ENCODE assay signal across 20 cellular contexts in genomic region chr6:5287966-5288297, GRCh38. TPM values are rescaled to one million over a fixed set of nuclear protein-coding genes. Genes with fewer than 3 reads are reported as not detected.
DNase-seq lines count a peak whose midpoint lies in the region; ATAC-seq and TF ChIP-seq lines count a peak whose summit lies in the region.
"Had no signal": no experiment of that assay in that cellular context is flagged by ENCODE, and none has a peak within 500 bp of the region (broad histone marks: within the 10 kb centered on the region; RNA-seq: fewer than 3 reads in every experiment).

No MANE protein-coding gene starts in this region.

- DNase-seq in natural killer cell treated with Interleukin-12 subunit alpha and Interleukin-12 subunit beta and Interleukin-15 and Interleukin-18, amount 100 ng/mL, for 72 hours (ENCODE audit: low spot score), result no peak
- DNase-seq in natural killer cell, result no peak
- no peak for DNase-seq in breast epithelium (ENCODE audit: low spot score in 2 of 2)
- DNase-seq in psoas muscle, result no peak
- no peak for DNase-seq in vagina (ENCODE audit: extremely low spot score in 2 of 2)
- DNase-seq in left lung, result no peak
- DNase-seq: activated CD4-positive, alpha-beta T cell treated with anti-CD3 and anti-CD28 coated beads, Interleukin-2, amount 50 U/mL, for 1 hour; activated naive CD4-positive, alpha-beta T cell treated with anti-CD3 and anti-CD28 coated beads for 36 hours; amygdala; CD4-positive, CD25-positive, alpha-beta regulatory T cell; GDM1; MM.1S; NCI-H1436 treated with DMSO at 0.1 percent for 48 hours; nephron progenitor cell; SHP77 treated with DMSO at 0.1 percent for 48 hours; T-helper 1 cell had no signal

- intact Hi-C loops in natural killer cell (cut with micrococcal nuclease) (no loop called here), breast epithelium (cut with DNase I; ENCODE audit: low total_unique reads) (loop anchor here (2.0 kb wide), 1 partner anchor 53 kb away; no protein-coding TSS in a partner anchor), psoas muscle (cut with DNase I) (no loop called here), vagina (cut with DNase I) (no loop called here), left lung (cut with DNase I) (no loop called here)

- no peaks in the 10 kb centered on the region for H3K27me3 Mint-ChIP-seq in natural killer cell treated with Interleukin-12 subunit alpha and Interleukin-12 subunit beta and Interleukin-15 and Interleukin-18, amount 100 ng/mL, for 72 hours
- H3K27me3 Mint-ChIP-seq in natural killer cell (ENCODE audit: low read depth in 2 of 2), result no peaks in the 10 kb centered on the region
- H3K27me3 Mint-ChIP-seq: CD4-positive, CD25-positive, alpha-beta regulatory T cell; central memory CD8-positive, alpha-beta T cell had no signal

- TF ChIP-seq POLR2A in breast epithelium (IDR thresholded peaks at IDR 0.05) (no peak), vagina (IDR thresholded peaks at IDR 0.05) (no peak)

- H3K9me3 ChIP-seq in breast epithelium (no peaks in the 10 kb centered on the region), psoas muscle (no peaks in the 10 kb centered on the region), vagina (no peaks in the 10 kb centered on the region), left lung (no peaks in the 10 kb centered on the region)

- no peak for ATAC-seq in natural killer cell treated with Interleukin-12 subunit alpha and Interleukin-12 subunit beta and Interleukin-15 and Interleukin-18, amount 100 ng/mL, for 72 hours
- ATAC-seq in natural killer cell (no peak), psoas muscle (peak; percentile 50 to 68 (median 63)), left lung (no peak), GM21786 (IDR thresholded peaks at IDR 0.05; ENCODE audit: unreplicated experiment) (no peak), GM18520 (IDR thresholded peaks at IDR 0.05; ENCODE audit: unreplicated experiment) (no peak)

- H3K4me1 Mint-ChIP-seq in natural killer cell treated with Interleukin-12 subunit alpha and Interleukin-12 subunit beta and Interleukin-15 and Interleukin-18, amount 100 ng/mL, for 72 hours (ENCODE audit: low read depth in 2 of 2), result peaks cover 34 to 41% of the 10 kb centered on the region in 2 donors
- peaks cover 30 to 37% of the 10 kb centered on the region in 2 donors for H3K4me1 Mint-ChIP-seq in natural killer cell
- H3K4me1 Mint-ChIP-seq: mesothelial cell of epicardium had no signal

- H3K4me3 ChIP-seq in breast epithelium, result no peak overlapping the region
- peak overlapping the region; percentile 3 for H3K4me3 ChIP-seq in psoas muscle
- H3K4me3 ChIP-seq in vagina, result no peak overlapping the region
- H3K4me3 ChIP-seq in left lung, result no peak overlapping the region

- H3K4me1 ChIP-seq in breast epithelium (no peaks in the 10 kb centered on the region), psoas muscle (peaks cover 26% of the 10 kb centered on the region), vagina (peaks cover 17% of the 10 kb centered on the region), left lung (peaks cover 8 to 12% of the 10 kb centered on the region in 2 donors)

- 10 to 20% (median 13%) methylated on average over 2 of the region's 2 CpGs for WGBS in psoas muscle, 3 donors

- H3K36me3 ChIP-seq in breast epithelium (no peaks in the 10 kb centered on the region), psoas muscle (ENCODE audit: insufficient read depth in 1 of 2, low read depth in 1 of 2) (no peaks in the 10 kb centered on the region), vagina (no peaks in the 10 kb centered on the region), left lung (no peaks in the 10 kb centered on the region)

- TF ChIP-seq CTCF in natural killer cell (IDR thresholded peaks at IDR 0.05), result no peak
- TF ChIP-seq CTCF in breast epithelium (IDR thresholded peaks at IDR 0.05), result no peak
- TF ChIP-seq CTCF in psoas muscle (IDR thresholded peaks at IDR 0.05), result no peak
- no peak for TF ChIP-seq CTCF in vagina (IDR thresholded peaks at IDR 0.05)
- no peak for TF ChIP-seq CTCF in left lung (IDR thresholded peaks at IDR 0.05)

- peaks cover 5% of the 10 kb centered on the region for H3K36me3 Mint-ChIP-seq in natural killer cell treated with Interleukin-12 subunit alpha and Interleukin-12 subunit beta and Interleukin-15 and Interleukin-18, amount 100 ng/mL, for 72 hours
- no peaks in the 10 kb centered on the region for H3K36me3 Mint-ChIP-seq in natural killer cell
- H3K36me3 Mint-ChIP-seq: mesothelial cell of epicardium had no signal

- no peak overlapping the region for H3K4me3 Mint-ChIP-seq in natural killer cell treated with Interleukin-12 subunit alpha and Interleukin-12 subunit beta and Interleukin-15 and Interleukin-18, amount 100 ng/mL, for 72 hours
- no peak overlapping the region for H3K4me3 Mint-ChIP-seq in natural killer cell
- H3K4me3 Mint-ChIP-seq: activated naive CD4-positive, alpha-beta T cell treated with anti-CD3 and anti-CD28 coated beads for 36 hours; CD4-positive, CD25-positive, alpha-beta regulatory T cell; central memory CD8-positive, alpha-beta T cell; mesothelial cell of epicardium; nephron progenitor cell had no signal

- H3K27ac ChIP-seq in breast epithelium (peak overlapping the region; percentile 60 to 84), psoas muscle (peak overlapping the region; percentile 72), vagina (peak overlapping the region; percentile 43), left lung (no peak overlapping the region)

- peak overlapping the region; percentile 31 to 32 for H3K27ac Mint-ChIP-seq in natural killer cell treated with Interleukin-12 subunit alpha and Interleukin-12 subunit beta and Interleukin-15 and Interleukin-18, amount 100 ng/mL, for 72 hours
- H3K27ac Mint-ChIP-seq in natural killer cell, result no peak overlapping the region
- H3K27ac Mint-ChIP-seq: activated naive CD4-positive, alpha-beta T cell treated with anti-CD3 and anti-CD28 coated beads for 36 hours; mesothelial cell of epicardium had no signal

- H3K27me3 ChIP-seq in breast epithelium (no peaks in the 10 kb centered on the region), psoas muscle (ENCODE audit: insufficient read depth in 3 of 3, low read length in 2 of 3) (no peaks in the 10 kb centered on the region), vagina (no peaks in the 10 kb centered on the region), left lung (no peaks in the 10 kb centered on the region)

- no peaks in the 10 kb centered on the region for H3K9me3 Mint-ChIP-seq in natural killer cell treated with Interleukin-12 subunit alpha and Interleukin-12 subunit beta and Interleukin-15 and Interleukin-18, amount 100 ng/mL, for 72 hours
- no peaks in the 10 kb centered on the region for H3K9me3 Mint-ChIP-seq in natural killer cell
- H3K9me3 Mint-ChIP-seq: activated naive CD4-positive, alpha-beta T cell treated with anti-CD3 and anti-CD28 coated beads for 36 hours; central memory CD8-positive, alpha-beta T cell; mesothelial cell of epicardium; nephron progenitor cell had no signal

RNA-seq across cellular contexts. Expression of gene FARS2, which starts 26.6 kb away (rescaled TPM):
- total RNA-seq in natural killer cell treated with Interleukin-12 subunit alpha and Interleukin-12 subunit beta and Interleukin-15 and Interleukin-18, amount 100 ng/mL, for 72 hours, result 10 to 100 TPM; 20.4 to 41.7 TPM
- 10 to 100 TPM; 15.3 to 24.8 (median 22.7) TPM for total RNA-seq in natural killer cell
- total RNA-seq in breast epithelium, result 10 to 100 TPM; 12.0 to 29.6 (median 24.3) TPM
- 10 to 100 TPM; 10.6 to 17.5 (median 15.8) TPM for total RNA-seq in psoas muscle
- 10 to 100 TPM; 13.0 to 17.3 (median 13.4) TPM for polyA plus RNA-seq in psoas muscle
- 16.5 TPM for total RNA-seq in vagina
- 10 to 100 TPM; 20.1 to 20.3 TPM for total RNA-seq in left lung

RNA-seq across cellular contexts. Expression of gene LYRM4, which starts 27.2 kb away (rescaled TPM):
- total RNA-seq in natural killer cell treated with Interleukin-12 subunit alpha and Interleukin-12 subunit beta and Interleukin-15 and Interleukin-18, amount 100 ng/mL, for 72 hours, result 10 to 100 TPM; 27.7 to 43.0 TPM
- total RNA-seq in natural killer cell, result 10 to 100 TPM in 2 of 3 donors, 1 to 10 TPM in 1; 9.1 to 11.4 (median 11.1) TPM
- total RNA-seq in breast epithelium, result 10 to 100 TPM; 24.4 to 38.0 (median 25.0) TPM
- total RNA-seq in psoas muscle, result 10 to 100 TPM; 11.3 to 21.1 (median 16.2) TPM
- polyA plus RNA-seq in psoas muscle, result 10 to 100 TPM; 13.4 to 19.1 (median 15.0) TPM
- total RNA-seq in vagina, result 19.2 TPM
- total RNA-seq in left lung, result 10 to 100 TPM; 25.2 to 25.3 TPM

Comparison
In these comparisons a context has a peak if more than half of its experiments do, and no peak if none do; other contexts are left out.
1. H3K27ac Mint-ChIP-seq: peak in natural killer cell treated with Interleukin-12 subunit alpha and Interleukin-12 subunit beta and Interleukin-15 and Interleukin-18, amount 100 ng/mL, for 72 hours (2 of 2); none in natural killer cell (0 of 2).
2. ATAC-seq: peak in psoas muscle (4 of 4); none in natural killer cell treated with Interleukin-12 subunit alpha and Interleukin-12 subunit beta and Interleukin-15 and Interleukin-18, amount 100 ng/mL, for 72 hours (0 of 2), natural killer cell (0 of 3), left lung (single experiment), GM21786 (single experiment) and GM18520 (single experiment).
3. H3K27ac ChIP-seq: peak in breast epithelium (2 of 2), psoas muscle (single experiment) and vagina (single experiment); none in left lung (0 of 2).